21 cellular contexts compared by ENCODE assay signal in the genomic region with DNA sequence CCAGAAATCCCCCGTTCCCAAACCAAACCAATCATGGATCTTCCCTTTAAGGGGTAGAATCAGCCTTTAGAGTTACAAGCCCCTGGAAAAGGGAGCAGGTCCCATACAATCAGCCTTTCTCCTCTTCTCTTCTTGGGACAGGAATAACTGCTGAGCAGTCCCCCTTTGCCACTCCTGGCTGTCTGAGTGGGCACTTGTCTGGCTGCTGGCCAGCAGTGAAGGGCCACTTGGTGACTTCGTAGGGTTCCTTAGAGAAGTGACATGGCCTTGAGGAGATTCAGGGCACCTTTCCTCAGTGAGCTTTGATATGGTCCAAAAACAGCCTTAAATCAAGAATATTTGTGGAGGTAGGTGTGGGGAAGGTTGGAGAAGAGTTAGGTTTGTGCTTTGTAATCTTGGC. TPM values are rescaled to one million over a fixed set of nuclear protein-coding genes. Genes with fewer than 3 reads are reported as not detected.
A peak's percentile ranks its signal among the peaks of the same experiment; 100 is the strongest.
DNase-seq lines count a peak whose midpoint lies in the region; ATAC-seq, FAIRE-seq and TF ChIP-seq lines count a peak whose summit lies in the region.
"Had no signal": no experiment of that assay in that cellular context is flagged by ENCODE, and none has a peak within 500 bp of the region (broad histone marks: within the 10 kb centered on the region; RNA-seq: fewer than 3 reads in every experiment).

No MANE protein-coding gene starts in this region.

- H3K4me3 Mint-ChIP-seq in MCF 10A (ENCODE audit: unreplicated experiment) = no peak overlapping the region

- H3K27ac ChIP-seq in mammary epithelial cell (ENCODE audit: insufficient read depth, low read depth, low read length) (no peak overlapping the region), small intestine (ENCODE audit: low read depth in 1 of 2, low read length in 1 of 2) (peak overlapping the region; percentile 22 to 80), kidney (ENCODE audit: low read depth in 2 of 2, low read length in 2 of 2) (no peak overlapping the region)
- H3K27ac ChIP-seq: A549 had no signal

- H3K36me3 ChIP-seq in mammary epithelial cell (ENCODE audit: insufficient read depth, low read length) (peaks cover 17% of the 10 kb centered on the region), small intestine (ENCODE audit: control insufficient read depth in 2 of 2, insufficient read depth in 2 of 2, low read length in 2 of 2) (peaks cover 19 to 20% of the 10 kb centered on the region in 2 donors), kidney (ENCODE audit: control insufficient read depth in 1 of 2, insufficient read depth in 2 of 2, low read length in 2 of 2) (peaks cover 36 to 51% of the 10 kb centered on the region in 2 donors)

- H3K4me2 ChIP-seq in mammary epithelial cell (ENCODE audit: insufficient read depth, low read depth, low read length) = no peak overlapping the region
- H3K4me2 ChIP-seq: A549 had no signal

- H3K9ac ChIP-seq in mammary epithelial cell (ENCODE audit: insufficient read depth, low read length) = no peak overlapping the region
- H3K9ac ChIP-seq in kidney (ENCODE audit: low read length in 2 of 2) = no peak overlapping the region

- no peaks in the 10 kb centered on the region for H3K79me2 ChIP-seq in mammary epithelial cell (ENCODE audit: insufficient read depth, low read length)

- H3K4me3 ChIP-seq in mammary epithelial cell (replicated peaks in 1 of 3; ENCODE audit: insufficient read depth in 1 of 3, low read depth in 2 of 3, low read length in 3 of 3) = no peak overlapping the region
- H3K4me3 ChIP-seq in small intestine (ENCODE audit: low read depth in 1 of 2, low read length in 2 of 2) = no peak overlapping the region
- no peak overlapping the region for H3K4me3 ChIP-seq in foreskin fibroblast (ENCODE audit: low read depth in 1 of 2, low read length in 2 of 2)
- H3K4me3 ChIP-seq in kidney (ENCODE audit: low read length in 2 of 2) = no peak overlapping the region
- H3K4me3 ChIP-seq: A549, GM12878 had no signal

- 92% methylated on average over 2 of the region's 2 CpGs for WGBS in mammary epithelial cell (ENCODE audit: low coverage, missing lambda C conversion rate)
- WGBS in small intestine, 3 donors = 90 to 93% (median 91%) methylated on average over 2 of the region's 2 CpGs

- peaks cover 47% of the 10 kb centered on the region for H3K36me3 Mint-ChIP-seq in MCF 10A (ENCODE audit: insufficient read depth, unreplicated experiment)

- BruUV-seq in MCF 10A (replicated peaks; lab: Mats Ljungman, UMichigan) (TSS peak; percentile 20), mammary epithelial cell (replicated peaks; lab: Mats Ljungman, UMichigan) (no TSS peak)

- H3K27me3 ChIP-seq in mammary epithelial cell (ENCODE audit: insufficient read depth, low read length) (no peaks in the 10 kb centered on the region), small intestine (ENCODE audit: control insufficient read depth in 2 of 2, insufficient read depth in 2 of 2, low read length in 2 of 2) (no peaks in the 10 kb centered on the region)

- intact Hi-C loops in MCF 10A (cut with micrococcal nuclease) (no loop called here), mammary epithelial cell (cut with micrococcal nuclease) (no loop called here), left colon (cut with DNase I, micrococcal nuclease) (no loop called here), kidney (cut with DNase I) (no loop called here)

- in situ Hi-C loops in mammary epithelial cell (cut with MboI; ENCODE audit: low sequenced_read_pairs in 2 of 2) = no loop called here

- dilution Hi-C loops in mammary epithelial cell (cut with HindIII; ENCODE audit: low sequenced_read_pairs) = loop anchor here (5.0 kb wide), 1 partner anchor 96 kb away; no protein-coding TSS in a partner anchor

- ATAC-seq in left colon (peak; percentile 0), HG03432 (IDR thresholded peaks at IDR 0.05; ENCODE audit: unreplicated experiment) (no peak)
- ATAC-seq: A549, GM12878 had no signal

- CTCF ChIA-PET in MCF 10A (lab: Yijun Ruan, JAX) = no interaction called here
- CTCF ChIA-PET in mammary epithelial cell (lab: Charles Lee; ENCODE audit: low non-redundant PET) = interaction anchor here (0.6 kb wide), 1 partner anchor 181 kb away, joined by 3 read pairs; no protein-coding TSS in a partner anchor

- no peak for DNase-seq in MCF 10A (ENCODE audit: unreplicated experiment)
- DNase-seq in mammary epithelial cell = no peak
- DNase-seq in left colon = no peak
- no peak for DNase-seq in small intestine
- DNase-seq in foreskin fibroblast = no peak
- DNase-seq in kidney = no peak
- no peak for DNase-seq in SIG-M5 treated with dmso at 0.1 percent for 504 hours (lab: John Stamatoyannopoulos, UW; ENCODE audit: unreplicated experiment)
- DNase-seq: Caco-2, HCEC 1CT, IMR-90, Kasumi-1, NCI-H1417 treated with DMSO at 0.1 percent for 48 hours, NCI-H2081, NCI-H524 had no signal

- H3K9me3 ChIP-seq in mammary epithelial cell (replicated peaks; ENCODE audit: insufficient read depth, low read length) = no peaks in the 10 kb centered on the region
- H3K9me3 ChIP-seq in small intestine (ENCODE audit: control insufficient read depth, low read depth) = no peaks in the 10 kb centered on the region
- H3K9me3 ChIP-seq in kidney (ENCODE audit: control insufficient read depth in 1 of 2, low read length in 2 of 2) = no peaks in the 10 kb centered on the region
- H3K9me3 ChIP-seq: A549, Caco-2 had no signal

- TF ChIP-seq CTCF in MCF 10A (IDR thresholded peaks at IDR 0.05; ENCODE audit: unreplicated experiment) = no peak
- no peak for TF ChIP-seq CTCF in mammary epithelial cell (conservative IDR thresholded peaks at IDR 0.05 in 1 of 2, IDR thresholded peaks at IDR 0.05 in 1 of 2; ENCODE audit: extremely low read depth in 1 of 2, insufficient read depth in 1 of 2, low read depth in 1 of 2, low read length in 2 of 2)
- TF ChIP-seq CTCF in foreskin fibroblast (IDR thresholded peaks at IDR 0.05; ENCODE audit: low read depth, low read length) = no peak
- no peak for TF ChIP-seq CTCF in kidney (IDR thresholded peaks at IDR 0.05; ENCODE audit: borderline replicate concordance, extremely low read depth, insufficient read depth)

- no peak overlapping the region for H2AFZ ChIP-seq in mammary epithelial cell (ENCODE audit: low read depth, low read length)

- no peaks in the 10 kb centered on the region for H3K27me3 Mint-ChIP-seq in MCF 10A (ENCODE audit: insufficient read depth, unreplicated experiment)

- FAIRE-seq in small intestine (lab: Jason Lieb, UNC) = no peak
- FAIRE-seq in kidney (lab: Jason Lieb, UNC) = no peak
- FAIRE-seq: A549, GM12878, GM18507, GM19239 had no signal

- H3K9me3 Mint-ChIP-seq in MCF 10A (ENCODE audit: unreplicated experiment) = no peaks in the 10 kb centered on the region

- peaks cover 16% of the 10 kb centered on the region for H3K4me1 ChIP-seq in mammary epithelial cell (ENCODE audit: insufficient read depth, low read length)
- peaks cover 0 to 4% of the 10 kb centered on the region in 2 donors for H3K4me1 ChIP-seq in small intestine (ENCODE audit: control insufficient read depth in 2 of 2, insufficient read depth in 1 of 2, low read depth in 1 of 2, low read length in 1 of 2)
- no peaks in the 10 kb centered on the region for H3K4me1 ChIP-seq in kidney (ENCODE audit: control insufficient read depth in 1 of 2, insufficient read depth in 1 of 2, low read depth in 1 of 2, low read length in 2 of 2)
- H3K4me1 ChIP-seq: A549, Caco-2 had no signal

- H3K27ac Mint-ChIP-seq in MCF 10A (ENCODE audit: low read depth, unreplicated experiment) = no peak overlapping the region

- peaks cover 9% of the 10 kb centered on the region for H3K4me1 Mint-ChIP-seq in MCF 10A (ENCODE audit: insufficient read depth, unreplicated experiment)

- no peaks in the 10 kb centered on the region for H4K20me1 ChIP-seq in mammary epithelial cell (ENCODE audit: insufficient read depth, low read length)

- POLR2A ChIA-PET in MCF 10A (lab: Yijun Ruan, JAX) = interaction anchor here (0.6 to 1.0 kb wide), 3 partner anchors 23 to 164 kb away, joined by 3 to 8 read pairs (median 4); no protein-coding TSS in a partner anchor

RNA-seq across cellular contexts. Expression of gene HORMAD2, which starts 53.5 kb away (rescaled TPM):
- total RNA-seq in MCF 10A (2022) (not detected in 2 replicates), mammary epithelial cell (not detected), left colon (not detected), kidney (not detected)
- polyA plus RNA-seq in mammary epithelial cell (not detected), small intestine (not detected), kidney (ENCODE audit: insufficient read depth, low read depth, low replicate concordance) (not detected)
- not detected for polyA minus RNA-seq in mammary epithelial cell
- total RNA-seq: GM12878, HT-29, IMR-90, RPMI7951 had no signal
- polyA plus RNA-seq: A549, IMR-90 had no signal

Comparison
In these comparisons a context has a peak if more than half of its experiments do, and no peak if none do; other contexts are left out.
1. H3K27ac ChIP-seq: peak in small intestine (2 of 2); none in mammary epithelial cell (single experiment) and kidney (0 of 2).